28 cellular contexts compared by ENCODE assay signal in the genomic region with DNA sequence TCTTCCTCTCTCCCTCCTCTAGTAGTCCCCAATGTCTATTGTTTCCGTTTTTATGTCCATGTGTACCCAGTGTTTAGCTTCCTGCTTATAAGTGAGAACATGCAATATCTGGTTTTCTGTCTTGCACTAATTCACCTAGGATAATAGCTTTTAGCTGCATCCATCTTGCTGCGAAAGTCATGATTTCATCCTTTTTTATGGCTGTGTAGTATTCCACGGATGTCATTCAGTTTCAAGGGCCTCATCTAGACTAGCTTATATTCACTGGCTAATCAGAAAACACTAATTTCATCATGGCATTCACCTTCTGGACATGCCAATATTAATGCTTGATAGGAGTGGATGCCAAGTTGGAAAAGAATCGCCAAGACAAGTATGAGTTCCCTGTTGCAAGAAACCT.
"Had no signal": no experiment of that assay in that cellular context is flagged by ENCODE, and none has a peak within 500 bp of the region (broad histone marks: within the 10 kb centered on the region; RNA-seq: fewer than 3 reads in every experiment).

No MANE protein-coding gene starts in this region.

- H3K9me3 Mint-ChIP-seq: type B pancreatic cell had no signal

- H3K27me3 Mint-ChIP-seq: stimulated activated memory B cell treated with anti-CD40 and anti-IgM and Interleukin-4, amounts not matched to agents 10 μg/mL and 1 μg/mL and 100 μg/mL, for 72 hours; stimulated activated naive CD8-positive, alpha-beta T cell treated with anti-CD3 and anti-CD28 coated beads, Interleukin-15, amount 100 ng/mL, for 72 hours; stimulated activated naive CD8-positive, alpha-beta T cell treated with anti-CD3 and anti-CD28 coated beads, Interleukin-15, Interleukin-2, amounts not matched to agents 100 ng/mL and 50 ng/mL, for 24 hours had no signal

- FAIRE-seq: urothelium cell line had no signal

- H3K27me3 ChIP-seq: stomach, suprapubic skin, testis, thyroid gland, tibial artery, tibial nerve, transverse colon, upper lobe of left lung, upper lobe of right lung, uterus, vagina had no signal

- H3K9me3 ChIP-seq: suprapubic skin, testis, thoracic aorta, thyroid gland, tibial artery, tibial nerve, transverse colon, upper lobe of left lung, upper lobe of right lung, uterus, vagina had no signal

- H3K36me3 ChIP-seq: stomach, suprapubic skin, thoracic aorta, thyroid gland, tibial artery, tibial nerve, transverse colon, upper lobe of left lung, upper lobe of right lung, uterus, vagina had no signal

- H3K4me1 Mint-ChIP-seq: stimulated activated effector memory CD8-positive, alpha-beta T cell treated with anti-CD3 and anti-CD28 coated beads, Interleukin-12 subunit alpha, Interleukin-12 subunit beta, amount 100 ng/mL, for 72 hours; stimulated activated memory B cell treated with anti-CD40 and anti-IgM and Interleukin-4, amounts not matched to agents 10 μg/mL and 1 μg/mL and 100 μg/mL, for 72 hours; stimulated activated naive B cell treated with anti-CD40 and anti-IgM and Interleukin-4, amounts not matched to agents 10 μg/mL and 1 μg/mL and 100 μg/mL, for 72 hours; stimulated activated naive CD8-positive, alpha-beta T cell treated with anti-CD3 and anti-CD28 coated beads, Interleukin-15, amount 100 ng/mL, for 72 hours had no signal

- DNase-seq: stimulated activated CD4-positive, alpha-beta T cell treated with anti-CD3 and anti-CD28 coated beads, Interleukin-2, amount 100 ng/mL, for 48 hours; stimulated activated CD4-positive, alpha-beta T cell treated with anti-CD3 and anti-CD28 coated beads, Interleukin-4, amount 100 ng/mL, for 1 hour; stimulated activated CD4-positive, alpha-beta T cell treated with anti-CD3 and anti-CD28 coated beads, Interleukin-4, amount 100 ng/mL, for 4 hours; stimulated activated CD8-positive, alpha-beta memory T cell treated with anti-CD3 and anti-CD28 coated beads, Interleukin-4, amount 100 ng/mL, for 48 hours; stimulated activated naive B cell treated with anti-CD40 and anti-IgM and Interleukin-4, amounts not matched to agents 10 μg/mL and 1 μg/mL and 100 μg/mL, for 72 hours; stimulated activated naive CD4-positive, alpha-beta T cell; stimulated activated naive CD4-positive, alpha-beta T cell treated with Interleukin-2 at 50 U/mL for 16 hours; stimulated activated naive CD8-positive, alpha-beta T cell treated with anti-CD3 and anti-CD28 coated beads, Interleukin-15, amount 100 ng/mL, for 72 hours; stimulated activated naive CD8-positive, alpha-beta T cell treated with anti-CD3 and anti-CD28 coated beads, Interleukin-15, Interleukin-2, amounts not matched to agents 100 U/mL and 50 U/mL, for 24 hours; stomach; substantia nigra; testis; thyroid gland; tibial artery; transverse colon; trophoblast cell; upper lobe of left lung; upper lobe of right lung; uterus had no signal

- H3K4me3 ChIP-seq: stomach, suprapubic skin, testis, thoracic aorta, thyroid gland, tibial artery, tibial nerve, transverse colon, upper lobe of left lung, upper lobe of right lung, uterus, vagina had no signal

- H3K27ac Mint-ChIP-seq: stimulated activated effector memory CD8-positive, alpha-beta T cell treated with anti-CD3 and anti-CD28 coated beads, Interleukin-12 subunit alpha, Interleukin-12 subunit beta, amount 100 ng/mL, for 72 hours; stimulated activated memory B cell treated with anti-CD40 and anti-IgM and Interleukin-4, amounts not matched to agents 10 μg/mL and 1 μg/mL and 100 μg/mL, for 72 hours; stimulated activated naive B cell treated with anti-CD40 and anti-IgM and Interleukin-4, amounts not matched to agents 10 μg/mL and 1 μg/mL and 100 μg/mL, for 72 hours; stimulated activated naive CD8-positive, alpha-beta T cell treated with anti-CD3 and anti-CD28 coated beads, Interleukin-15, amount 100 ng/mL, for 72 hours; stimulated activated naive CD8-positive, alpha-beta T cell treated with anti-CD3 and anti-CD28 coated beads, Interleukin-15, Interleukin-2, amounts not matched to agents 100 ng/mL and 50 ng/mL, for 24 hours; type B pancreatic cell had no signal

- H3K27ac ChIP-seq: stomach, suprapubic skin, testis, thoracic aorta, thyroid gland, tibial artery, tibial nerve, transverse colon, upper lobe of left lung, upper lobe of right lung, uterus, vagina had no signal

- ATAC-seq: stimulated activated effector memory CD8-positive, alpha-beta T cell treated with anti-CD3 and anti-CD28 coated beads, Interleukin-12 subunit alpha, Interleukin-12 subunit beta, amount 100 ng/mL, for 72 hours; stimulated activated memory B cell treated with anti-CD40 and anti-IgM and Interleukin-4, amounts not matched to agents 10 μg/mL and 1 μg/mL and 100 μg/mL, for 72 hours; stimulated activated naive B cell treated with anti-CD40 and anti-IgM and Interleukin-4, amounts not matched to agents 10 μg/mL and 1 μg/mL and 100 μg/mL, for 72 hours; stimulated activated naive CD8-positive, alpha-beta T cell treated with anti-CD3 and anti-CD28 coated beads, Interleukin-15, amount 100 ng/mL, for 72 hours; stimulated activated naive CD8-positive, alpha-beta T cell treated with anti-CD3 and anti-CD28 coated beads, Interleukin-15, Interleukin-2, amounts not matched to agents 100 U/mL and 50 U/mL, for 24 hours; upper lobe of right lung had no signal

- H3K36me3 Mint-ChIP-seq: stimulated activated effector memory CD8-positive, alpha-beta T cell treated with anti-CD3 and anti-CD28 coated beads, Interleukin-12 subunit alpha, Interleukin-12 subunit beta, amount 100 ng/mL, for 72 hours; stimulated activated memory B cell treated with anti-CD40 and anti-IgM and Interleukin-4, amounts not matched to agents 10 μg/mL and 1 μg/mL and 100 μg/mL, for 72 hours; type B pancreatic cell had no signal

- H3K4me1 ChIP-seq: stomach, testis, thyroid gland, tibial artery, transverse colon, upper lobe of left lung, upper lobe of right lung, uterus, vagina had no signal

- H3K4me3 Mint-ChIP-seq: stimulated activated effector memory CD8-positive, alpha-beta T cell treated with anti-CD3 and anti-CD28 coated beads, Interleukin-12 subunit alpha, Interleukin-12 subunit beta, amount 100 ng/mL, for 72 hours; stimulated activated memory B cell treated with anti-CD40 and anti-IgM and Interleukin-4, amounts not matched to agents 10 μg/mL and 1 μg/mL and 100 μg/mL, for 72 hours; stimulated activated naive B cell treated with anti-CD40 and anti-IgM and Interleukin-4, amounts not matched to agents 10 μg/mL and 1 μg/mL and 100 μg/mL, for 72 hours; stimulated activated naive CD8-positive, alpha-beta T cell treated with anti-CD3 and anti-CD28 coated beads, Interleukin-15, amount 100 ng/mL, for 72 hours; stimulated activated naive CD8-positive, alpha-beta T cell treated with anti-CD3 and anti-CD28 coated beads, Interleukin-15, Interleukin-2, amounts not matched to agents 100 ng/mL and 50 ng/mL, for 24 hours; type B pancreatic cell had no signal
